ENCODE assay signal across 13 cellular contexts in genomic region chr15:87816811-87817210, GRCh38.
DNase-seq lines count a peak whose midpoint lies in the region; FAIRE-seq and TF ChIP-seq lines count a peak whose summit lies in the region.
"Had no signal": no experiment of that assay in that cellular context is flagged by ENCODE, and none has a peak within 500 bp of the region (broad histone marks: within the 10 kb centered on the region; RNA-seq: fewer than 3 reads in every experiment).

No MANE protein-coding gene starts in this region.

- no peaks in the 10 kb centered on the region for H3K9me3 ChIP-seq in mesenchymal stem cell (ENCODE audit: control insufficient read depth, low read length)
- H3K9me3 ChIP-seq in prostate gland = no peaks in the 10 kb centered on the region

- FAIRE-seq in bronchial epithelial cell (lab: Jason Lieb, UNC) = no peak

- H3K4me2 ChIP-seq in mesenchymal stem cell (ENCODE audit: low read length, poor library complexity, severe bottlenecking) = no peak overlapping the region

- no peak overlapping the region for H2AK5ac ChIP-seq in mesenchymal stem cell (ENCODE audit: low read length, severe bottlenecking)

- no peak overlapping the region for H4K91ac ChIP-seq in mesenchymal stem cell (ENCODE audit: low read length)

- H3K4me1 ChIP-seq in mesenchymal stem cell (ENCODE audit: control insufficient read depth, insufficient read depth, low read depth, low read length) = no peaks in the 10 kb centered on the region
- no peaks in the 10 kb centered on the region for H3K4me1 ChIP-seq in prostate gland (replicated peaks)

- intact Hi-C loops in prostate gland (cut with DNase I) = no loop called here

- H3K79me1 ChIP-seq in mesenchymal stem cell (replicated peaks; ENCODE audit: low read length, poor library complexity, severe bottlenecking) = no peaks in the 10 kb centered on the region

- 1% methylated on average over 4 of the region's 5 CpGs for WGBS in mesenchymal stem cell
- whole genome bisulfite sequencing in prostate gland = 70% methylated on average over 5 of the region's 5 CpGs

- peak overlapping the region in 1 of 2 experiments; percentile 54 for H3K4ac ChIP-seq in mesenchymal stem cell (ENCODE audit: low read depth in 1 of 2, low read length in 2 of 2)

- H3K9ac ChIP-seq in mesenchymal stem cell (ENCODE audit: low read length) = no peak overlapping the region

- H2AFZ ChIP-seq in mesenchymal stem cell (ENCODE audit: low read depth, low read length) = no peak overlapping the region

- peak overlapping the region; percentile 73 for H2BK120ac ChIP-seq in mesenchymal stem cell (ENCODE audit: low read depth, low read length)

- H3K23ac ChIP-seq in mesenchymal stem cell (ENCODE audit: low read length in 2 of 2) = no peak overlapping the region

- H3K18ac ChIP-seq in mesenchymal stem cell (ENCODE audit: low read depth in 1 of 2, low read length in 2 of 2) = peak overlapping the region; percentile 86 to 92

- no peak overlapping the region for H2BK15ac ChIP-seq in mesenchymal stem cell (ENCODE audit: low read depth, poor library complexity, severe bottlenecking)

- DNase-seq in AG09309 (ENCODE audit: low read depth) (peak; percentile 91), LHCN-M2 (ENCODE audit: low read depth) (peak; percentile 87), bronchial epithelial cell (ENCODE audit: low read depth) (peak; percentile 78), mesenchymal stem cell (peak; percentile 97), NCI-H510A treated with DMSO at 0.1 percent for 48 hours (lab: John Stamatoyannopoulos, UW) (no peak), prostate gland (ENCODE audit: low spot score) (no peak), DMS79 treated with DMSO at 0.1 percent for 48 hours (lab: John Stamatoyannopoulos, UW) (no peak), occipital lobe (lab: John Stamatoyannopoulos, UW) (no peak)
- DNase-seq: activated CD4-positive, alpha-beta T cell treated with anti-CD3 and anti-CD28 coated beads for 48 hours; activated gamma-delta T cell; foreskin melanocyte; NCI-H1417 treated with DMSO at 0.1 percent for 48 hours had no signal

- no peak overlapping the region for H2BK5ac ChIP-seq in mesenchymal stem cell (ENCODE audit: low read depth, low read length, poor library complexity, severe bottlenecking)

- H2BK12ac ChIP-seq in mesenchymal stem cell (ENCODE audit: low read length in 2 of 2) = peak overlapping the region; percentile 66 to 94

- no peak overlapping the region for H3K14ac ChIP-seq in mesenchymal stem cell (ENCODE audit: low read length in 2 of 2)

- H3K27me3 ChIP-seq in bronchial epithelial cell (ENCODE audit: control insufficient read depth, insufficient read depth, low read length) (no peaks in the 10 kb centered on the region), mesenchymal stem cell (ENCODE audit: control insufficient read depth in 1 of 2, insufficient read depth in 1 of 2, low read length in 2 of 2) (no peaks in the 10 kb centered on the region), prostate gland (replicated peaks; ENCODE audit: insufficient read depth) (no peaks in the 10 kb centered on the region)

- H3K36me3 ChIP-seq in bronchial epithelial cell (ENCODE audit: control insufficient read depth, insufficient read depth, low read length) (no peaks in the 10 kb centered on the region), mesenchymal stem cell (ENCODE audit: control insufficient read depth in 1 of 2, insufficient read depth in 2 of 2, low read depth in 1 of 2, low read length in 2 of 2) (no peaks in the 10 kb centered on the region), prostate gland (no peaks in the 10 kb centered on the region)

- TF ChIP-seq POLR2A in prostate gland (IDR thresholded peaks at IDR 0.05) = no peak

- H3K4me3 ChIP-seq in AG09309 (ENCODE audit: control insufficient read depth, low read depth, low read length) (no peak overlapping the region), bronchial epithelial cell (ENCODE audit: low read depth, low read length) (no peak overlapping the region), mesenchymal stem cell (ENCODE audit: insufficient read depth in 1 of 2, low read depth in 1 of 2, low read length in 2 of 2) (peak overlapping the region in 1 of 2 experiments; percentile 3), prostate gland (no peak overlapping the region)

- peak overlapping the region; percentile 41 for H4K8ac ChIP-seq in mesenchymal stem cell (ENCODE audit: low read length)

- H3K27ac ChIP-seq in mesenchymal stem cell (ENCODE audit: low read length, poor library complexity, severe bottlenecking) = peak overlapping the region; percentile 63
- H3K27ac ChIP-seq in prostate gland = no peak overlapping the region
- H3K27ac ChIP-seq: C4-2B had no signal

- TF ChIP-seq CTCF in AG09309 (IDR thresholded peaks at IDR 0.05; ENCODE audit: control insufficient read depth, insufficient read depth, low read depth, low read length, missing control alignments) (no peak), bronchial epithelial cell (IDR thresholded peaks at IDR 0.05; ENCODE audit: insufficient read depth, low read length, severe bottlenecking) (no peak), prostate gland (IDR thresholded peaks at IDR 0.05) (no peak)

Comparison
In these comparisons a context has a peak if more than half of its experiments do, and no peak if none do; other contexts are left out.
1. DNase-seq: peak in AG09309 (single experiment), LHCN-M2 (single experiment), bronchial epithelial cell (single experiment) and mesenchymal stem cell (single experiment); none in NCI-H510A treated with DMSO at 0.1 percent for 48 hours (single experiment), prostate gland (single experiment), DMS79 treated with DMSO at 0.1 percent for 48 hours (single experiment) and occipital lobe (single experiment).